ENCODE assay signal across 17 cellular contexts in the genomic region with DNA sequence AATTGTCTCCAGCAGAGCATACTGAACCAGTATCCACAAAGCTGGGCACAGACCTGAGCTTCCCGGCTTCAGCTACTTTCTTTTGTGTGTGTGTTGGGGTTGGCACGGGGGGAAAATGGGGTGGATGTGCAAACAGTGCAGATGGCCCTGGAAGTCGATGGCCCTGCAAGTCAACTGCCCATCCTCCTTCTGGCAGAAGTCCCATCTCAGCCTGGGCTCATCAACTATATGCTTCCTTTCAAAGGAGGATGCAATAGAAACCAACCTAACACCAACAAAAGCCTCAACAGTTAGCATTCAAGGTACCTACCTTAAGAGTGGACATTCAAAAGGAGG. TPM values are rescaled to one million over a fixed set of nuclear protein-coding genes. Genes with fewer than 3 reads are reported as not detected.
DNase-seq lines count a peak whose midpoint lies in the region; ATAC-seq and TF ChIP-seq lines count a peak whose summit lies in the region.
"Had no signal": no experiment of that assay in that cellular context is flagged by ENCODE, and none has a peak within 500 bp of the region (broad histone marks: within the 10 kb centered on the region; RNA-seq: fewer than 3 reads in every experiment).

No MANE protein-coding gene starts in this region.

- no peaks in the 10 kb centered on the region for H4K20me1 ChIP-seq in neural progenitor cell (ENCODE audit: low read depth)
- H4K20me1 ChIP-seq: BLaER1 treated with 17β-estradiol and CSF1 and Interleukin-3, amounts not matched to agents 10 nM and 100 nM had no signal

- peaks cover 7% of the 10 kb centered on the region for H3F3A ChIP-seq in neural progenitor cell (ENCODE audit: low read depth)

- no peaks in the 10 kb centered on the region for H3K27me3 ChIP-seq in neural progenitor cell
- H3K27me3 ChIP-seq: BLaER1 treated with 17β-estradiol and CSF1 and Interleukin-3, amounts not matched to agents 10 nM and 100 nM had no signal

- no peaks in the 10 kb centered on the region for H3K36me3 Mint-ChIP-seq in neural progenitor cell
- H3K36me3 Mint-ChIP-seq in progenitor cell of endocrine pancreas (ENCODE audit: insufficient read depth): no peaks in the 10 kb centered on the region

- H3K27ac ChIP-seq in VCaP (0 out of 2 replicates have a peak overlapping the region, but pooled peaks have one; percentile 8), neural progenitor cell (no peak overlapping the region)
- H3K27ac ChIP-seq: BLaER1 treated with 17β-estradiol and CSF1 and Interleukin-3, amounts not matched to agents 10 nM and 100 nM had no signal

- H3K4me3 Mint-ChIP-seq in neural progenitor cell (peak overlapping the region; percentile 3), progenitor cell of endocrine pancreas (ENCODE audit: low read depth) (no peak overlapping the region)

- H3K79me2 ChIP-seq in neural progenitor cell (ENCODE audit: low read depth): no peaks in the 10 kb centered on the region

- peaks cover 5% of the 10 kb centered on the region for H3K27me3 Mint-ChIP-seq in neural progenitor cell (ENCODE audit: insufficient read depth, low read depth)
- peaks cover 19% of the 10 kb centered on the region for H3K27me3 Mint-ChIP-seq in progenitor cell of endocrine pancreas

- DNase-seq in DMS 273 treated with DMSO at 0.1 percent for 48 hours (lab: John Stamatoyannopoulos, UW) (peak; percentile 40), DMS 273 (lab: John Stamatoyannopoulos, UW; ENCODE audit: unreplicated experiment) (no peak), NCI-H2029 (lab: John Stamatoyannopoulos, UW) (peak; percentile 41), neural progenitor cell (ENCODE audit: low spot score) (no peak), progenitor cell of endocrine pancreas (ENCODE audit: low spot score, unreplicated experiment) (no peak), CD1c-positive myeloid dendritic cell (ENCODE audit: extremely low spot score) (no peak)
- DNase-seq: GDM1, H9, Kasumi-1, NCI-H1436 treated with DMSO at 0.1 percent for 48 hours, NCI-H526 treated with DMSO at 0.1 percent for 48 hours, Right ventricle myocardium superior had no signal

- no peaks in the 10 kb centered on the region for H3K9me3 ChIP-seq in neural progenitor cell (ENCODE audit: low read depth)
- H3K9me3 ChIP-seq: BLaER1 treated with 17β-estradiol and CSF1 and Interleukin-3, amounts not matched to agents 10 nM and 100 nM; Caco-2 had no signal

- H3K36me3 ChIP-seq in neural progenitor cell: no peaks in the 10 kb centered on the region
- H3K36me3 ChIP-seq: BLaER1 treated with 17β-estradiol and CSF1 and Interleukin-3, amounts not matched to agents 10 nM and 100 nM had no signal

- no peak for ATAC-seq in HG03135 (IDR thresholded peaks at IDR 0.05; ENCODE audit: unreplicated experiment)
- ATAC-seq: Panc1 had no signal

- no peak overlapping the region for H3K9ac ChIP-seq in neural progenitor cell
- H3K9ac ChIP-seq: BLaER1 treated with 17β-estradiol and CSF1 and Interleukin-3, amounts not matched to agents 10 nM and 100 nM had no signal

- no peak overlapping the region for H3K4me2 ChIP-seq in neural progenitor cell
- H3K4me2 ChIP-seq: BLaER1 treated with 17β-estradiol and CSF1 and Interleukin-3, amounts not matched to agents 10 nM and 100 nM had no signal

- H2AFZ ChIP-seq in neural progenitor cell (replicated peaks): no peak overlapping the region

- peaks cover 37% of the 10 kb centered on the region for H3K4me1 Mint-ChIP-seq in neural progenitor cell
- peaks cover 17% of the 10 kb centered on the region for H3K4me1 Mint-ChIP-seq in progenitor cell of endocrine pancreas (ENCODE audit: low read depth)

- TF ChIP-seq CTCF in VCaP (conservative IDR thresholded peaks at IDR 0.05) (no peak), neural progenitor cell (IDR thresholded peaks at IDR 0.05) (no peak), progenitor cell of endocrine pancreas (IDR thresholded peaks at IDR 0.05; ENCODE audit: unreplicated experiment) (no peak)

- H3K9me3 Mint-ChIP-seq in neural progenitor cell: no peaks in the 10 kb centered on the region
- peaks cover 2% of the 10 kb centered on the region for H3K9me3 Mint-ChIP-seq in progenitor cell of endocrine pancreas (ENCODE audit: low read depth)
- H3K9me3 Mint-ChIP-seq: H9 had no signal

- no peak overlapping the region for H3K4me3 ChIP-seq in neural progenitor cell
- H3K4me3 ChIP-seq: BLaER1 treated with 17β-estradiol and CSF1 and Interleukin-3, amounts not matched to agents 10 nM and 100 nM had no signal

- H3K27ac Mint-ChIP-seq in neural progenitor cell (no peak overlapping the region), progenitor cell of endocrine pancreas (no peak overlapping the region)

- peaks cover 33% of the 10 kb centered on the region for H3K4me1 ChIP-seq in neural progenitor cell
- H3K4me1 ChIP-seq: BLaER1 treated with 17β-estradiol and CSF1 and Interleukin-3, amounts not matched to agents 10 nM and 100 nM had no signal

RNA-seq across cellular contexts. Expression of a gene that starts 55.7 kb away (rescaled TPM):
- total RNA-seq in neural progenitor cell (ENCODE audit: low replicate concordance) (10.6 and 12.7 TPM in 2 replicates), progenitor cell of endocrine pancreas (190 and 219 TPM in 2 replicates)

Comparison
In these comparisons a context has a peak if more than half of its experiments do, and no peak if none do; other contexts are left out.
1. DNase-seq: peak in DMS 273 treated with DMSO at 0.1 percent for 48 hours (single experiment) and NCI-H2029 (single experiment); none in DMS 273 (single experiment), neural progenitor cell (single experiment), progenitor cell of endocrine pancreas (single experiment) and CD1c-positive myeloid dendritic cell (single experiment).
2. RNA of a gene that starts 55.7 kb away (total RNA-seq): 190 to 219 TPM in progenitor cell of endocrine pancreas; 10.6 to 12.7 TPM in neural progenitor cell; every median in the first group is over 10 times any median in the second.